In genomic region chr4:125728568-125728967, GRCh38 we compare ENCODE assay signal across 10 cellular contexts.
DNase-seq lines count a peak whose midpoint lies in the region; ATAC-seq and TF ChIP-seq lines count a peak whose summit lies in the region.
"Had no signal": no experiment of that assay in that cellular context is flagged by ENCODE, and none has a peak within 500 bp of the region (broad histone marks: within the 10 kb centered on the region; RNA-seq: fewer than 3 reads in every experiment).

No MANE protein-coding gene starts in this region.

- WGBS in endodermal cell (ENCODE audit: insufficient coverage in 1 of 2, insufficient read length in 1 of 2), 2 experiments: 72 to 77% methylated on average over 2 of the region's 2 CpGs
- WGBS in mesodermal cell (ENCODE audit: insufficient coverage in 2 of 2), 2 experiments: 49 to 75% methylated on average over 2 of the region's 2 CpGs

- peak overlapping the region; percentile 44 for H3K27ac Mint-ChIP-seq in endodermal cell

- H3K27me3 ChIP-seq in endodermal cell (ENCODE audit: control insufficient read depth, insufficient read depth, low read length, poor library complexity, severe bottlenecking) (no peaks in the 10 kb centered on the region), Peyer's patch (no peaks in the 10 kb centered on the region)

- peak; percentile 87 for DNase-seq in AG20443 (ENCODE audit: low spot score)
- DNase-seq in NCI-H226: peak; percentile 95
- peak; percentile 60 for DNase-seq in endodermal cell
- DNase-seq in Peyer's patch: no peak
- DNase-seq in SHP77 (lab: John Stamatoyannopoulos, UW): no peak
- DNase-seq in anterior cingulate cortex (lab: John Stamatoyannopoulos, UW): no peak
- DNase-seq: NCI-H446 had no signal

- peaks cover 10% of the 10 kb centered on the region for H3K4me1 Mint-ChIP-seq in endodermal cell

- H3K4me1 ChIP-seq in endodermal cell (ENCODE audit: control insufficient read depth, insufficient read depth, low read length) (no peaks in the 10 kb centered on the region), mesodermal cell (ENCODE audit: control insufficient read depth, insufficient read depth, low read length, poor library complexity, severe bottlenecking) (peaks cover 13% of the 10 kb centered on the region), Peyer's patch (no peaks in the 10 kb centered on the region)
- H3K4me1 ChIP-seq: prostate gland had no signal

- no peak for TF ChIP-seq POLR2A in Peyer's patch (IDR thresholded peaks at IDR 0.05)

- no peak for ATAC-seq in HG02840 (IDR thresholded peaks at IDR 0.05; ENCODE audit: low FRiP score, unreplicated experiment)

- no peaks in the 10 kb centered on the region for H3K9me3 Mint-ChIP-seq in endodermal cell

- TF ChIP-seq CTCF in endodermal cell (conservative IDR thresholded peaks at IDR 0.05): no peak
- no peak for TF ChIP-seq CTCF in Peyer's patch (IDR thresholded peaks at IDR 0.05)

- H3K4me3 Mint-ChIP-seq in endodermal cell: no peak overlapping the region

- H3K9ac ChIP-seq in endodermal cell (ENCODE audit: extremely low read depth, low read length, poor library complexity, severe bottlenecking): no peak overlapping the region

- H3K4me3 ChIP-seq in endodermal cell (ENCODE audit: low read length) (no peak overlapping the region), mesodermal cell (ENCODE audit: extremely low read depth, insufficient read depth, low read length, poor library complexity, severe bottlenecking) (no peak overlapping the region), Peyer's patch (no peak overlapping the region)
- H3K4me3 ChIP-seq: prostate gland had no signal

- H3K9me3 ChIP-seq in endodermal cell (ENCODE audit: control insufficient read depth, low read length): no peaks in the 10 kb centered on the region
- H3K9me3 ChIP-seq in mesodermal cell (ENCODE audit: control insufficient read depth, low read length): no peaks in the 10 kb centered on the region
- H3K9me3 ChIP-seq in Peyer's patch: no peaks in the 10 kb centered on the region
- H3K9me3 ChIP-seq: prostate gland had no signal

- H3K27ac ChIP-seq in endodermal cell (ENCODE audit: low read depth, low read length): no peak overlapping the region
- H3K27ac ChIP-seq in mesodermal cell (ENCODE audit: low read depth, low read length, severe bottlenecking): peak overlapping the region; percentile 77
- H3K27ac ChIP-seq in Peyer's patch: no peak overlapping the region
- H3K27ac ChIP-seq: prostate gland had no signal

- no peaks in the 10 kb centered on the region for H3K27me3 Mint-ChIP-seq in endodermal cell (ENCODE audit: insufficient read depth)

- no peaks in the 10 kb centered on the region for H3K36me3 Mint-ChIP-seq in endodermal cell (ENCODE audit: low read depth)

- H3K36me3 ChIP-seq in endodermal cell (ENCODE audit: control insufficient read depth, insufficient read depth, low read length) (no peaks in the 10 kb centered on the region), mesodermal cell (ENCODE audit: control insufficient read depth, insufficient read depth, low read length) (no peaks in the 10 kb centered on the region), Peyer's patch (no peaks in the 10 kb centered on the region)
- H3K36me3 ChIP-seq: prostate gland had no signal

Comparison
In these comparisons a context has a peak if more than half of its experiments do, and no peak if none do; other contexts are left out.
1. DNase-seq: peak in AG20443 (single experiment), NCI-H226 (single experiment) and endodermal cell (single experiment); none in Peyer's patch (0 of 3), SHP77 (0 of 2) and anterior cingulate cortex (0 of 58).